ENCODE assay signal across 1 cellular context in genomic region chr15:42494998-42495360, GRCh38.
TF ChIP-seq lines count a peak whose summit lies in the region.

No MANE protein-coding gene starts in this region.

TF ChIP-seq in IMR-90, 13 proteins besides CTCF, POLR2A, EP300 and RAD21:
- TF ChIP-seq USF2 (IDR thresholded peaks at IDR 0.05; ENCODE audit: low read depth, low read length), result no peak
- TF ChIP-seq BHLHE40 (IDR thresholded peaks at IDR 0.05; ENCODE audit: low read depth, low read length), result no peak
- TF ChIP-seq NFE2L2 (IDR thresholded peaks at IDR 0.05; ENCODE audit: low read depth, low read length), result no peak
- no peak for TF ChIP-seq CHD1 (IDR thresholded peaks at IDR 0.05; ENCODE audit: low read depth, low read length)
- TF ChIP-seq RCOR1 (IDR thresholded peaks at IDR 0.05; ENCODE audit: insufficient replicate concordance, low read length), result no peak
- no peak for TF ChIP-seq FOS (IDR thresholded peaks at IDR 0.05; ENCODE audit: low read depth, low read length)
- no peak for TF ChIP-seq SMC3 (IDR thresholded peaks at IDR 0.05; ENCODE audit: low read depth, low read length)
- no peak for TF ChIP-seq MXI1 (IDR thresholded peaks at IDR 0.05; ENCODE audit: borderline replicate concordance, low read depth, low read length)
- TF ChIP-seq RFX5 (IDR thresholded peaks at IDR 0.05; ENCODE audit: low read depth, low read length), result no peak
- TF ChIP-seq MAFK (IDR thresholded peaks at IDR 0.05; ENCODE audit: low read depth, low read length), result no peak
- TF ChIP-seq ELK1 (IDR thresholded peaks at IDR 0.05; ENCODE audit: borderline replicate concordance, low read depth, low read length), result no peak
- TF ChIP-seq CEBPB (IDR thresholded peaks at IDR 0.05; ENCODE audit: low read depth, low read length), result no peak
- TF ChIP-seq MAZ (IDR thresholded peaks at IDR 0.05; ENCODE audit: borderline replicate concordance, low read depth, low read length), result no peak
